ENCODE assay signal across 13 cellular contexts in genomic region chr11:65066805-65067291, GRCh38.
A peak's percentile ranks its signal among the peaks of the same experiment; 100 is the strongest.
DNase-seq lines count a peak whose midpoint lies in the region; ATAC-seq lines count a peak whose summit lies in the region.
"Had no signal": no experiment of that assay in that cellular context is flagged by ENCODE, and none has a peak within 500 bp of the region (broad histone marks: within the 10 kb centered on the region; RNA-seq: fewer than 3 reads in every experiment).

No MANE protein-coding gene starts in this region.

- H3K27me3 ChIP-seq in HUES6 (ENCODE audit: control insufficient read depth, insufficient read depth, low read length), result no peaks in the 10 kb centered on the region

- H3K4me3 ChIP-seq in HUES6 (ENCODE audit: low read depth, low read length), result peak overlapping the region; percentile 24; the same call in 1 of the 2 replicates

- no peaks in the 10 kb centered on the region for H3K9me3 ChIP-seq in HUES6 (ENCODE audit: control insufficient read depth, insufficient read depth, low read depth, low read length)

- DNase-seq in NCI-H345 treated with DMSO at 0.1 percent for 48 hours (lab: John Stamatoyannopoulos, UW; ENCODE audit: unreplicated experiment) (peak; percentile 83), iPS-NIHi7 (ENCODE audit: extremely low spot score) (peak; percentile 64), GF-D8 (lab: John Stamatoyannopoulos, UW) (no peak), DMS53 (lab: John Stamatoyannopoulos, UW) (no peak)
- DNase-seq: activated CD4-positive, CD25-positive, alpha-beta regulatory T cell; C1 segment of cervical spinal cord; effector memory CD4-positive, alpha-beta T cell; EL; NCI-H1048; nucleus accumbens; stimulated activated naive CD8-positive, alpha-beta T cell treated with anti-CD3 and anti-CD28 coated beads, Interleukin-15, amount 100 ng/mL, for 72 hours had no signal

- H3K27ac ChIP-seq in HUES6 (ENCODE audit: low read depth, low read length), result peak overlapping the region; percentile 71; the same call in 1 of the 2 replicates

- H3K9ac ChIP-seq in HUES6 (ENCODE audit: low read length), result no peak overlapping the region

- H3K36me3 ChIP-seq in HUES6 (ENCODE audit: control insufficient read depth, insufficient read depth, low read length), result no peaks in the 10 kb centered on the region

- H3K4me1 ChIP-seq in HUES6 (ENCODE audit: control insufficient read depth, insufficient read depth, low read length), result peaks cover 16% of the 10 kb centered on the region

- no peak for ATAC-seq in GM21786 (IDR thresholded peaks at IDR 0.05; ENCODE audit: unreplicated experiment)
- ATAC-seq: stimulated activated naive CD8-positive, alpha-beta T cell treated with anti-CD3 and anti-CD28 coated beads, Interleukin-15, amount 100 ng/mL, for 72 hours had no signal

Comparison
In these comparisons a context has a peak if more than half of its experiments do, and no peak if none do; other contexts are left out.
1. DNase-seq: peak in NCI-H345 treated with DMSO at 0.1 percent for 48 hours (single experiment) and iPS-NIHi7 (single experiment); none in GF-D8 (single experiment) and DMS53 (single experiment).